ENCODE assay signal across 8 cellular contexts in genomic region chr7:29635067-29636008, GRCh38.
DNase-seq lines count a peak whose midpoint lies in the region; ATAC-seq, FAIRE-seq and TF ChIP-seq lines count a peak whose summit lies in the region.
"Not testable (repeated sequence)": the region's sequence is repeated elsewhere in the genome, so short reads cannot be mapped to it uniquely, and the experiment has no call there.

No MANE protein-coding gene starts in this region.

- POLR2A ChIA-PET in BJ (lab: Charles Lee); HepG2 (lab: Yijun Ruan, JAX): not testable (repeated sequence)

- not testable (repeated sequence) for TF ChIP-seq POLR2A in HepG2 (IDR thresholded peaks at IDR 0.05; ENCODE audit: insufficient read depth in 1 of 2, low read depth in 2 of 2, low read length in 2 of 2)

- H3K9me2 ChIP-seq in OCI-LY1 (ENCODE audit: low read depth, low read length): not testable (repeated sequence)

- TF ChIP-seq CTCF in BJ (IDR thresholded peaks at IDR 0.05; ENCODE audit: insufficient read depth, low read depth, low read length): peak; percentile 68
- peak; percentile 60 for TF ChIP-seq CTCF in OCI-LY1 (IDR thresholded peaks at IDR 0.05; ENCODE audit: low read length)
- TF ChIP-seq CTCF in fibroblast of mammary gland (conservative IDR thresholded peaks at IDR 0.05; ENCODE audit: control insufficient read depth, insufficient read depth, low read depth, low read length): peak; percentile 48
- TF ChIP-seq CTCF in HepG2 (CRISPR knock-in tag; IDR thresholded peaks at IDR 0.05): peak; percentile 24; the same call in 1 of the 2 replicates

- intact Hi-C loops in HepG2 (cut with micrococcal nuclease; ENCODE audit: unreplicated experiment): not testable (repeated sequence)

- TF ChIP-seq EP300 in HepG2 (IDR thresholded peaks at IDR 0.05; ENCODE audit: low read depth in 2 of 2, low read length in 2 of 2); HepG2 (CRISPR knock-in tag; IDR thresholded peaks at IDR 0.05; ENCODE audit: borderline replicate concordance): not testable (repeated sequence)

- not testable (repeated sequence) for H3K9me3 ChIP-seq in OCI-LY1 (ENCODE audit: low read length); HepG2 (ENCODE audit: low read length); small intestine (ENCODE audit: control insufficient read depth, low read depth)

- DNase-seq in BJ (ENCODE audit: low read depth); GM18507 (ENCODE audit: extremely low spot score, insufficient read length, low read depth): not testable (repeated sequence)
- DNase-seq in NCI-H1105 treated with DMSO at 0.1 percent for 48 hours (lab: John Stamatoyannopoulos, UW): peak; percentile 62
- peak; percentile 51 for DNase-seq in amniotic epithelial cell (ENCODE audit: low read depth)
- peak; percentile 54 for DNase-seq in fibroblast of mammary gland (ENCODE audit: low read depth)
- DNase-seq in HepG2 (ENCODE audit: low spot score): peak; percentile 47
- peak; percentile 58 for DNase-seq in small intestine

- not testable (repeated sequence) for BruUV-seq in HepG2 (replicated peaks; lab: Mats Ljungman, UMichigan)

- H3K36me3 ChIP-seq in BJ (ENCODE audit: control insufficient read depth, insufficient read depth, low read length); OCI-LY1 (ENCODE audit: insufficient read depth, low read length); HepG2 (replicated peaks in 1 of 2; ENCODE audit: control insufficient read depth in 1 of 2, insufficient read depth in 2 of 2, low read length in 2 of 2); small intestine (ENCODE audit: control insufficient read depth in 2 of 2, insufficient read depth in 2 of 2, low read length in 2 of 2): not testable (repeated sequence)

- H3K9ac ChIP-seq in OCI-LY1 (ENCODE audit: low read length); HepG2 (ENCODE audit: insufficient read depth, low read depth, low read length): not testable (repeated sequence)

- H4K20me1 ChIP-seq in OCI-LY1 (ENCODE audit: insufficient read depth, low read length); HepG2 (ENCODE audit: insufficient read depth, low read length): not testable (repeated sequence)

- not testable (repeated sequence) for H3K4me3 ChIP-seq in BJ (ENCODE audit: low read depth, low read length); OCI-LY1 (ENCODE audit: low read depth, low read length, poor library complexity, severe bottlenecking); fibroblast of mammary gland (ENCODE audit: control insufficient read depth, low read depth, low read length); HepG2 (replicated peaks in 1 of 3; ENCODE audit: insufficient read depth in 1 of 3, low read depth in 2 of 3, low read length in 3 of 3); small intestine (ENCODE audit: low read depth in 1 of 2, low read length in 2 of 2)

- H3K4me1 ChIP-seq in OCI-LY1 (ENCODE audit: insufficient read depth, low read length, severe bottlenecking); small intestine (ENCODE audit: control insufficient read depth in 2 of 2, insufficient read depth in 1 of 2, low read depth in 1 of 2, low read length in 1 of 2): not testable (repeated sequence)
- peaks cover 16% of the 10 kb centered on the region for H3K4me1 ChIP-seq in HepG2 (ENCODE audit: insufficient read depth, low read length)

- H3F3A ChIP-seq in OCI-LY1 (ENCODE audit: insufficient read depth, low read length): not testable (repeated sequence)

- 6% methylated on average over 5 of the region's 5 CpGs for WGBS in HepG2 (ENCODE audit: low lambda C conversion rate)
- WGBS in small intestine, 3 donors: 5 to 22% (median 10%) methylated on average over 4 to 5 of the region's 5 CpGs

- in situ Hi-C loops in HepG2 (cut with HindIII; ENCODE audit: extremely low pct_ligation_motif_present, low pct_unique_long_range_greater_than_20kb): not testable (repeated sequence)

- not testable (repeated sequence) for H2AFZ ChIP-seq in OCI-LY1 (ENCODE audit: low read length); HepG2 (ENCODE audit: low read length)

- CTCF ChIA-PET in BJ (lab: Yijun Ruan, JAX): interaction anchor here (0.5 to 2.2 kb wide), 16 partner anchors 9 to 714 kb away, joined by 3 to 11 read pairs (median 4); no protein-coding TSS in a partner anchor
- CTCF ChIA-PET in HepG2 (lab: Yijun Ruan, JAX; ENCODE audit: low intra/inter-chr PET ratio, low total read pairs): interaction anchor here (1.6 kb wide), 1 partner anchor 286 kb away, joined by 4 read pairs; no protein-coding TSS in a partner anchor

- not testable (repeated sequence) for H3K27ac ChIP-seq in OCI-LY1 (ENCODE audit: low read depth, low read length, poor library complexity, severe bottlenecking); small intestine (ENCODE audit: low read depth in 1 of 2, low read length in 1 of 2)
- H3K27ac ChIP-seq in HepG2 (ENCODE audit: extremely low read length, insufficient read depth, low read length): peak overlapping the region; percentile 58

- FAIRE-seq in GM18507 (lab: Jason Lieb, UNC): peak; percentile 61
- peak; percentile 70 for FAIRE-seq in HepG2 (lab: Jason Lieb, UNC)
- FAIRE-seq in small intestine (lab: Jason Lieb, UNC): peak; percentile 49

- H3K79me2 ChIP-seq in OCI-LY1 (ENCODE audit: insufficient read depth, low read length); HepG2 (ENCODE audit: insufficient read depth, low read length): not testable (repeated sequence)

- TF ChIP-seq RAD21 in HepG2 (CRISPR knock-in tag; IDR thresholded peaks at IDR 0.05): not testable (repeated sequence)

- H3K4me2 ChIP-seq in OCI-LY1 (ENCODE audit: low read length): not testable (repeated sequence)
- peak overlapping the region; percentile 39 for H3K4me2 ChIP-seq in HepG2 (ENCODE audit: low read depth, low read length)

- H3K27me3 ChIP-seq in BJ (ENCODE audit: control insufficient read depth, insufficient read depth, low read length); OCI-LY1 (ENCODE audit: insufficient read depth, low read length); HepG2 (ENCODE audit: control insufficient read depth in 1 of 2, insufficient read depth in 2 of 2, low read length in 2 of 2); small intestine (ENCODE audit: control insufficient read depth in 2 of 2, insufficient read depth in 2 of 2, low read length in 2 of 2): not testable (repeated sequence)

- ATAC-seq in HepG2: peak; percentile 89

TF ChIP-seq in HepG2, 621 proteins besides CTCF, POLR2A, EP300 and RAD21 (continues in another document):
- not testable (repeated sequence) for TF ChIP-seq FOXP1 (IDR thresholded peaks at IDR 0.05)
- TF ChIP-seq FOXP1 (CRISPR knock-in tag; IDR thresholded peaks at IDR 0.05) (peak; percentile 25; the same call in 1 of the 2 replicates), PPARG (CRISPR knock-in tag; conservative IDR thresholded peaks at IDR 0.05) (peak; percentile 65; the same call in 1 of the 2 replicates), STAG1 (CRISPR knock-in tag; IDR thresholded peaks at IDR 0.05) (peak; percentile 45), RARA (CRISPR knock-in tag; IDR thresholded peaks at IDR 0.05) (peak; percentile 68), CEBPG (CRISPR knock-in tag; IDR thresholded peaks at IDR 0.05) (peak; percentile 48), PHF21A (CRISPR knock-in tag; IDR thresholded peaks at IDR 0.05) (peak; percentile 25; the same call in 1 of the 2 replicates), MEF2D (CRISPR knock-in tag; IDR thresholded peaks at IDR 0.05) (peak; percentile 76), PAXIP1 (CRISPR knock-in tag; conservative IDR thresholded peaks at IDR 0.05) (peak; percentile 57), ETV5 (CRISPR knock-in tag; IDR thresholded peaks at IDR 0.05; ENCODE audit: borderline replicate concordance) (peak; percentile 47; the same call in 1 of the 2 replicates), FOXA3 (CRISPR knock-in tag; IDR thresholded peaks at IDR 0.05) (0 out of 2 replicates have a peak, but pooled peaks have one; percentile 9), SMC3 (IDR thresholded peaks at IDR 0.05; ENCODE audit: low read length) (0 out of 2 replicates have a peak, but pooled peaks have one; percentile 18), NR2F1 (CRISPR knock-in tag; IDR thresholded peaks at IDR 0.05) (peak in 1 of 2 experiments; percentile 73; a peak in 1 of 4 replicates)
